In genomic region chr16:74752258-74752657, GRCh38 we compare ENCODE assay signal across 29 cellular contexts. TPM values are rescaled to one million over a fixed set of nuclear protein-coding genes. Genes with fewer than 3 reads are reported as not detected.
DNase-seq lines count a peak whose midpoint lies in the region; ATAC-seq, FAIRE-seq and TF ChIP-seq lines count a peak whose summit lies in the region.
"Had no signal": no experiment of that assay in that cellular context is flagged by ENCODE, and none has a peak within 500 bp of the region (broad histone marks: within the 10 kb centered on the region; RNA-seq: fewer than 3 reads in every experiment).

No MANE protein-coding gene starts in this region.

- no peak for DNase-seq in IMR-90
- no peak for DNase-seq in HepG2 (ENCODE audit: low spot score)
- DNase-seq in AG20443 (ENCODE audit: low spot score) = no peak
- DNase-seq in WERI-Rb-1 = no peak
- DNase-seq in effector memory CD8-positive, alpha-beta T cell = no peak
- DNase-seq: C1 segment of cervical spinal cord; CD4-positive, alpha-beta memory T cell; COR-L47; GM23248; H9; HFFc6; NCI-H1048; NCI-H1417 treated with DMSO at 0.1 percent for 48 hours; NCI-H187; NCI-H2171 treated with DMSO at 0.1 percent for 48 hours; NCI-H345; NCI-H524; NCI-H774; PC-9 had no signal

- peaks cover 2% of the 10 kb centered on the region for H3K36me3 Mint-ChIP-seq in effector memory CD8-positive, alpha-beta T cell (ENCODE audit: insufficient read depth)
- H3K36me3 Mint-ChIP-seq: CD4-positive, alpha-beta memory T cell had no signal

- H2BK15ac ChIP-seq in IMR-90 (ENCODE audit: low read depth, low read length) = no peak overlapping the region

- POLR2A ChIA-PET in IMR-90 (lab: Charles Lee; ENCODE audit: unreplicated experiment) = no interaction called here
- POLR2A ChIA-PET in HepG2 (lab: Yijun Ruan, JAX) = no interaction called here

- no peak overlapping the region for H3K27ac Mint-ChIP-seq in effector memory CD8-positive, alpha-beta T cell
- H3K27ac Mint-ChIP-seq: HFFc6, IgD-negative memory B cell had no signal

- no peak overlapping the region for H4K91ac ChIP-seq in IMR-90 (ENCODE audit: insufficient read depth, low read depth, low read length)

- in situ Hi-C loops in IMR-90 (cut with MboI; ENCODE audit: low sequenced_read_pairs) (no loop called here), HepG2 (cut with HindIII; ENCODE audit: extremely low pct_ligation_motif_present, low pct_unique_long_range_greater_than_20kb) (no loop called here)

- ATAC-seq in IMR-90 (ENCODE audit: low read depth) (no peak), HepG2 (no peak)
- no peak for ATAC-seq in effector memory CD8-positive, alpha-beta T cell (replicated peaks)
- ATAC-seq: GM12878, Right ventricle myocardium inferior had no signal

- BruUV-seq in IMR-90 (replicated peaks; lab: Mats Ljungman, UMichigan) = no TSS peak
- no TSS peak for BruUV-seq in HepG2 (replicated peaks; lab: Mats Ljungman, UMichigan)

- H3K4ac ChIP-seq in IMR-90 (ENCODE audit: low read depth, low read length) = no peak overlapping the region

- H3K4me3 ChIP-seq in IMR-90 (ENCODE audit: insufficient read depth, low read depth, low read length) (no peak overlapping the region), HepG2 (replicated peaks in 1 of 3; ENCODE audit: insufficient read depth in 1 of 3, low read depth in 2 of 3, low read length in 3 of 3) (no peak overlapping the region), WERI-Rb-1 (ENCODE audit: low read depth, low read length) (no peak overlapping the region)
- H3K4me3 ChIP-seq: GM12878, GM23248, PC-9, SJSA1 had no signal

- no peak overlapping the region for H3K18ac ChIP-seq in IMR-90 (ENCODE audit: low read depth, low read length)

- no peaks in the 10 kb centered on the region for H3K4me1 ChIP-seq in IMR-90 (ENCODE audit: control insufficient read depth, insufficient read depth, low read length)
- H3K4me1 ChIP-seq in HepG2 (ENCODE audit: insufficient read depth, low read length) = peaks cover 5% of the 10 kb centered on the region; the same call in 1 of the 2 replicates

- H2BK120ac ChIP-seq in IMR-90 (ENCODE audit: low read depth, low read length) = no peak overlapping the region

- peaks cover 36 to 52% of the 10 kb centered on the region in 2 donors for H3K27me3 Mint-ChIP-seq in effector memory CD8-positive, alpha-beta T cell

- H3K9ac ChIP-seq in IMR-90 (ENCODE audit: low read depth, low read length) (no peak overlapping the region), HepG2 (ENCODE audit: insufficient read depth, low read depth, low read length) (no peak overlapping the region)
- H3K9ac ChIP-seq: GM23248 had no signal

- no peak overlapping the region for H3K4me3 Mint-ChIP-seq in effector memory CD8-positive, alpha-beta T cell
- H3K4me3 Mint-ChIP-seq: CD4-positive, alpha-beta memory T cell; H9; HFFc6; IgD-negative memory B cell had no signal

- H2AFZ ChIP-seq in IMR-90 (replicated peaks; ENCODE audit: low read length, poor library complexity) (no peak overlapping the region), HepG2 (ENCODE audit: low read length) (no peak overlapping the region)
- H2AFZ ChIP-seq: GM23248, PC-9 had no signal

- no peak overlapping the region for H4K8ac ChIP-seq in IMR-90 (ENCODE audit: low read depth in 2 of 2, low read length in 2 of 2)

- H3K9me1 ChIP-seq in IMR-90 (ENCODE audit: insufficient read depth, low read length) = no peaks in the 10 kb centered on the region; the same call in 1 of the 2 replicates

- H3K56ac ChIP-seq in IMR-90 (ENCODE audit: extremely low read depth, insufficient read depth, low read length) = no peak overlapping the region

- no peak overlapping the region for H3K14ac ChIP-seq in IMR-90 (replicated peaks; ENCODE audit: low read depth, low read length)

- intact Hi-C loops in IMR-90 (cut with micrococcal nuclease) (no loop called here), HepG2 (cut with micrococcal nuclease; ENCODE audit: unreplicated experiment) (no loop called here)

- H2BK20ac ChIP-seq in IMR-90 (ENCODE audit: low read depth, low read length) = no peak overlapping the region

- TF ChIP-seq POLR2A in IMR-90 (IDR thresholded peaks at IDR 0.05; ENCODE audit: low read depth, low read length) = no peak
- TF ChIP-seq POLR2A in HepG2 (IDR thresholded peaks at IDR 0.05; ENCODE audit: insufficient read depth in 1 of 2, low read depth in 2 of 2, low read length in 2 of 2) = no peak

- no peaks in the 10 kb centered on the region for H3K9me3 ChIP-seq in IMR-90 (ENCODE audit: control insufficient read depth, insufficient read depth, low read length)
- no peaks in the 10 kb centered on the region for H3K9me3 ChIP-seq in HepG2 (ENCODE audit: low read length)
- no peaks in the 10 kb centered on the region for H3K9me3 ChIP-seq in WERI-Rb-1 (ENCODE audit: severe bottlenecking)
- H3K9me3 ChIP-seq: SJSA1 had no signal

- WGBS in IMR-90 (ENCODE audit: extremely low coverage in 2 of 2, insufficient read length in 1 of 2), 2 experiments = 72% methylated on average over 2 of the region's 2 CpGs; no CpG with 5 or more reads in 1 of the 2 experiments
- 8% methylated on average over 2 of the region's 2 CpGs for WGBS in HepG2 (ENCODE audit: low lambda C conversion rate)

- CTCF ChIA-PET in IMR-90 (lab: Yijun Ruan, JAX) = no interaction called here
- CTCF ChIA-PET in HepG2 (lab: Yijun Ruan, JAX; ENCODE audit: low intra/inter-chr PET ratio, low total read pairs) = no interaction called here

- H3K27ac ChIP-seq in IMR-90 (ENCODE audit: insufficient read depth, low read length) (no peak overlapping the region), cingulate gyrus (ENCODE audit: low read depth, low read length) (peak overlapping the region; percentile 65), HepG2 (ENCODE audit: extremely low read length, insufficient read depth, low read length) (no peak overlapping the region), temporal lobe (ENCODE audit: low read depth, low read length) (peak overlapping the region; percentile 82), WERI-Rb-1 (no peak overlapping the region)
- H3K27ac ChIP-seq: GM23248, PC-9, SJSA1 had no signal

- H3K4me2 ChIP-seq in IMR-90 (ENCODE audit: low read depth, low read length) (no peak overlapping the region), HepG2 (ENCODE audit: low read depth, low read length) (no peak overlapping the region)
- H3K4me2 ChIP-seq: PC-9 had no signal

- TF ChIP-seq CTCF in IMR-90 (conservative IDR thresholded peaks at IDR 0.05; ENCODE audit: low read depth, low read length) (no peak), HepG2 (CRISPR knock-in tag; IDR thresholded peaks at IDR 0.05) (no peak), WERI-Rb-1 (IDR thresholded peaks at IDR 0.05; ENCODE audit: low read depth, low read length) (no peak)

- H2BK5ac ChIP-seq in IMR-90 (ENCODE audit: low read depth, low read length, poor library complexity, severe bottlenecking) = no peak overlapping the region

- H3K4me1 Mint-ChIP-seq in effector memory CD8-positive, alpha-beta T cell (ENCODE audit: low read depth in 2 of 2) = no peaks in the 10 kb centered on the region
- H3K4me1 Mint-ChIP-seq: CD4-positive, alpha-beta memory T cell; IgD-negative memory B cell had no signal

- H3K79me1 ChIP-seq in IMR-90 (ENCODE audit: low read depth in 1 of 2, low read length in 2 of 2) = no peaks in the 10 kb centered on the region

- no peak for FAIRE-seq in HepG2 (lab: Jason Lieb, UNC)
- FAIRE-seq: A204.1, G401.6, GM12878 had no signal

- peaks cover 8% of the 10 kb centered on the region for H3K27me3 ChIP-seq in IMR-90 (ENCODE audit: control insufficient read depth, insufficient read depth, low read length)
- peaks cover 9 to 62% of the 10 kb centered on the region in 2 experiments; a peak in 4 of 5 replicates for H3K27me3 ChIP-seq in HepG2 (ENCODE audit: control insufficient read depth in 1 of 2, insufficient read depth in 2 of 2, low read length in 2 of 2)
- H3K27me3 ChIP-seq in WERI-Rb-1 (ENCODE audit: insufficient read depth, low read depth, severe bottlenecking) = no peaks in the 10 kb centered on the region
- H3K27me3 ChIP-seq: SJSA1 had no signal

- H4K20me1 ChIP-seq in IMR-90 (ENCODE audit: insufficient read depth, low read length) (no peaks in the 10 kb centered on the region), HepG2 (ENCODE audit: insufficient read depth, low read length) (no peaks in the 10 kb centered on the region)

- H3K23ac ChIP-seq in IMR-90 (ENCODE audit: low read depth, low read length) = no peak overlapping the region

- TF ChIP-seq RAD21 in IMR-90 (IDR thresholded peaks at IDR 0.05; ENCODE audit: low read length) = no peak
- TF ChIP-seq RAD21 in HepG2 (CRISPR knock-in tag; IDR thresholded peaks at IDR 0.05) = no peak

- dilution Hi-C loops in IMR-90 (cut with HindIII; ENCODE audit: low sequenced_read_pairs, unreplicated experiment) = no loop called here

- no peak overlapping the region for H4K5ac ChIP-seq in IMR-90 (ENCODE audit: low read depth, low read length)

- TF ChIP-seq EP300 in HepG2 (IDR thresholded peaks at IDR 0.05; ENCODE audit: low read depth in 2 of 2, low read length in 2 of 2) = no peak
- no peak for TF ChIP-seq EP300 in HepG2 (CRISPR knock-in tag; IDR thresholded peaks at IDR 0.05; ENCODE audit: borderline replicate concordance)

- H3K36me3 ChIP-seq in IMR-90 (ENCODE audit: control insufficient read depth, insufficient read depth, low read length) (no peaks in the 10 kb centered on the region), HepG2 (replicated peaks in 1 of 2; ENCODE audit: control insufficient read depth in 1 of 2, insufficient read depth in 2 of 2, low read length in 2 of 2) (no peaks in the 10 kb centered on the region), WERI-Rb-1 (no peaks in the 10 kb centered on the region)
- H3K36me3 ChIP-seq: SJSA1 had no signal

- H3K79me2 ChIP-seq in HepG2 (ENCODE audit: insufficient read depth, low read length) = no peaks in the 10 kb centered on the region

- no peak overlapping the region for H2AK5ac ChIP-seq in IMR-90 (ENCODE audit: low read depth, low read length)

- H3K9me3 Mint-ChIP-seq in effector memory CD8-positive, alpha-beta T cell = no peaks in the 10 kb centered on the region
- H3K9me3 Mint-ChIP-seq: CD4-positive, alpha-beta memory T cell; H9; HFFc6; IgD-negative memory B cell had no signal

- no peak overlapping the region for H2AK9ac ChIP-seq in IMR-90 (replicated peaks; ENCODE audit: low read depth, low read length, poor library complexity)

RNA-seq across cellular contexts. Expression of gene FA2H, which starts 22.4 kb away (rescaled TPM):
- total RNA-seq in IMR-90 (2012; rRNA removed) = not detected in 2 replicates
- not detected in 2 replicates for polyA plus RNA-seq in IMR-90 (2012; rRNA removed)
- 0.01 TPM in 1 of 2 replicates, not detected in the other for polyA plus RNA-seq in IMR-90 (2012; cell fraction: cytosol; rRNA removed)
- polyA plus RNA-seq in IMR-90 (2012; cell fraction: nucleus; rRNA removed; ENCODE audit: low replicate concordance) = 0.02 TPM in 1 of 2 replicates, not detected in the other
- not detected in 2 replicates for total RNA-seq in HepG2 (2016; rRNA removed; fragmentation: Illumina TruSeq; extraction: Trizol)
- not detected in 2 replicates for total RNA-seq in HepG2 (2016; cell fraction: cytosol; rRNA removed; fragmentation: Illumina TruSeq; extraction: Trizol; ENCODE audit: low read depth)
- total RNA-seq in HepG2 (2016; cell fraction: insoluble cytoplasmic fraction; rRNA removed; fragmentation: Illumina TruSeq; extraction: Trizol) = not detected in 2 replicates
- not detected in 2 replicates for total RNA-seq in HepG2 (2016; cell fraction: membrane; rRNA removed; fragmentation: Illumina TruSeq; extraction: Trizol)
- total RNA-seq in HepG2 (2016; cell fraction: nucleus; rRNA removed; fragmentation: Illumina TruSeq; extraction: Trizol) = not detected in 2 replicates
- 0.09 and 0.20 TPM in 2 replicates for polyA plus RNA-seq in HepG2 (2011; rRNA removed)
- polyA plus RNA-seq in HepG2 (2011; cell fraction: cytosol; rRNA removed) = 0.03 TPM in 1 of 2 replicates, not detected in the other
- 0.05 TPM in 1 of 2 replicates, not detected in the other for polyA plus RNA-seq in HepG2 (2011; cell fraction: nucleus; rRNA removed)
- polyA plus RNA-seq in HepG2 (2012) = 0.07 TPM in 1 of 2 replicates, not detected in the other
- not detected in 2 replicates for polyA plus RNA-seq in HepG2 (2016; cell fraction: cytosol; fragmentation: Illumina TruSeq; extraction: Trizol; ENCODE audit: low read depth)
- 0.11 TPM in 1 of 2 replicates, not detected in the other for polyA plus RNA-seq in HepG2 (2016; cell fraction: insoluble cytoplasmic fraction; fragmentation: Illumina TruSeq; extraction: Trizol; ENCODE audit: low read depth)
- not detected in 2 replicates for polyA plus RNA-seq in HepG2 (2016; cell fraction: membrane; fragmentation: Illumina TruSeq; extraction: Trizol; ENCODE audit: low read depth)
- polyA plus RNA-seq in HepG2 (2016; cell fraction: nucleus; fragmentation: Illumina TruSeq; extraction: Trizol; ENCODE audit: insufficient read depth, low read depth) = 0.38 TPM in 1 of 2 replicates, not detected in the other
- polyA minus RNA-seq in HepG2 (2011; rRNA and poly(A)+ RNA removed; ENCODE audit: low replicate concordance) = 42.8 TPM in 1 of 2 replicates, not detected in the other
- 0.35 TPM in 1 of 2 replicates, not detected in the other for polyA minus RNA-seq in HepG2 (2011; cell fraction: cytosol; rRNA and poly(A)+ RNA removed)
- not detected in 2 replicates for polyA minus RNA-seq in HepG2 (2011; cell fraction: nucleus; rRNA and poly(A)+ RNA removed)
- total RNA-seq in temporal lobe = 0.49 TPM
- total RNA-seq: GM23248, HFFc6, RPMI7951, SJSA1 had no signal
- polyA plus RNA-seq: AG04450, GM23248 had no signal

RNA-seq across cellular contexts. Expression of gene MLKL, which starts 51.6 kb away (rescaled TPM):
- 4.2 and 4.5 TPM in 2 replicates for total RNA-seq in IMR-90 (2012; rRNA removed)
- 3.6 and 3.7 TPM in 2 replicates for polyA plus RNA-seq in IMR-90 (2012; rRNA removed)
- polyA plus RNA-seq in IMR-90 (2012; cell fraction: cytosol; rRNA removed) = 1.2 and 1.6 TPM in 2 replicates
- 3.8 and 14.0 TPM in 2 replicates for polyA plus RNA-seq in IMR-90 (2012; cell fraction: nucleus; rRNA removed; ENCODE audit: low replicate concordance)
- total RNA-seq in HepG2 (2016; rRNA removed; fragmentation: Illumina TruSeq; extraction: Trizol) = 10.7 TPM in 2 replicates
- 3.0 TPM in 2 replicates for total RNA-seq in HepG2 (2016; cell fraction: cytosol; rRNA removed; fragmentation: Illumina TruSeq; extraction: Trizol; ENCODE audit: low read depth)
- 11.8 and 11.9 TPM in 2 replicates for total RNA-seq in HepG2 (2016; cell fraction: insoluble cytoplasmic fraction; rRNA removed; fragmentation: Illumina TruSeq; extraction: Trizol)
- 5.1 and 6.4 TPM in 2 replicates for total RNA-seq in HepG2 (2016; cell fraction: membrane; rRNA removed; fragmentation: Illumina TruSeq; extraction: Trizol)
- total RNA-seq in HepG2 (2016; cell fraction: nucleus; rRNA removed; fragmentation: Illumina TruSeq; extraction: Trizol) = 8.9 and 10.4 TPM in 2 replicates
- 5.5 and 6.4 TPM in 2 replicates for polyA plus RNA-seq in HepG2 (2011; rRNA removed)
- 2.9 and 3.0 TPM in 2 replicates for polyA plus RNA-seq in HepG2 (2011; cell fraction: cytosol; rRNA removed)
- 8.3 and 10.0 TPM in 2 replicates for polyA plus RNA-seq in HepG2 (2011; cell fraction: nucleus; rRNA removed)
- 4.3 and 4.5 TPM in 2 replicates for polyA plus RNA-seq in HepG2 (2012)
- 2.2 and 2.4 TPM in 2 replicates for polyA plus RNA-seq in HepG2 (2016; cell fraction: cytosol; fragmentation: Illumina TruSeq; extraction: Trizol; ENCODE audit: low read depth)
- polyA plus RNA-seq in HepG2 (2016; cell fraction: insoluble cytoplasmic fraction; fragmentation: Illumina TruSeq; extraction: Trizol; ENCODE audit: low read depth) = 9.8 and 12.2 TPM in 2 replicates
- 3.3 and 3.5 TPM in 2 replicates for polyA plus RNA-seq in HepG2 (2016; cell fraction: membrane; fragmentation: Illumina TruSeq; extraction: Trizol; ENCODE audit: low read depth)
- 14.3 and 17.1 TPM in 2 replicates for polyA plus RNA-seq in HepG2 (2016; cell fraction: nucleus; fragmentation: Illumina TruSeq; extraction: Trizol; ENCODE audit: insufficient read depth, low read depth)
- polyA minus RNA-seq in HepG2 (2011; rRNA and poly(A)+ RNA removed; ENCODE audit: low replicate concordance) = 2.2 and 23.2 TPM in 2 replicates
- polyA minus RNA-seq in HepG2 (2011; cell fraction: cytosol; rRNA and poly(A)+ RNA removed) = 1.8 and 2.8 TPM in 2 replicates
- polyA minus RNA-seq in HepG2 (2011; cell fraction: nucleus; rRNA and poly(A)+ RNA removed) = 9.5 and 12.4 TPM in 2 replicates
- total RNA-seq in temporal lobe = 0.74 TPM

Comparison
In these comparisons a context has a peak if more than half of its experiments do, and no peak if none do; other contexts are left out.
1. H3K27ac ChIP-seq: peak in cingulate gyrus (single experiment) and temporal lobe (single experiment); none in IMR-90 (single experiment), HepG2 (single experiment) and WERI-Rb-1 (single experiment).